Comparison of ENCODE assay signal across 1 cellular context in genomic region chrX:133555796-133556458, GRCh38.
TF ChIP-seq lines count a peak whose summit lies in the region.

No MANE protein-coding gene starts in this region.

TF ChIP-seq in WTC11, 78 proteins besides CTCF, POLR2A, EP300 and RAD21 (continued from another document):
- TF ChIP-seq IRF1 (CRISPR knock-in tag; IDR thresholded peaks at IDR 0.05) (no peak), NR2C2 (CRISPR knock-in tag; IDR thresholded peaks at IDR 0.05) (no peak), NFYB (CRISPR knock-in tag; conservative IDR thresholded peaks at IDR 0.05; ENCODE audit: low read depth) (no peak), MYBL2 (CRISPR knock-in tag; IDR thresholded peaks at IDR 0.05) (no peak)
